ENCODE assay signal across 1 cellular context in genomic region chr9:127937046-127937382, GRCh38.
TF ChIP-seq lines count a peak whose summit lies in the region.

No MANE protein-coding gene starts in this region.

TF ChIP-seq in neural cell, 6 proteins besides CTCF, POLR2A, EP300 and RAD21 (continued from another document):
- no peak for TF ChIP-seq REST (IDR thresholded peaks at IDR 0.05; ENCODE audit: borderline replicate concordance)
- no peak for TF ChIP-seq POLR2AphosphoS5 (IDR thresholded peaks at IDR 0.05)
